ENCODE assay signal across 14 cellular contexts in genomic region chr1:24778141-24778540, GRCh38. TPM values are rescaled to one million over a fixed set of nuclear protein-coding genes. Genes with fewer than 3 reads are reported as not detected.
DNase-seq lines count a peak whose midpoint lies in the region; ATAC-seq, FAIRE-seq and TF ChIP-seq lines count a peak whose summit lies in the region.
"Had no signal": no experiment of that assay in that cellular context is flagged by ENCODE, and none has a peak within 500 bp of the region (broad histone marks: within the 10 kb centered on the region; RNA-seq: fewer than 3 reads in every experiment).

No MANE protein-coding gene starts in this region.

- 0 out of 2 replicates have a peak overlapping the region, but pooled peaks have one; percentile 41 for H3K27ac ChIP-seq in GM23248
- H3K27ac ChIP-seq in OCI-LY1 (ENCODE audit: low read depth, low read length, poor library complexity, severe bottlenecking): peak overlapping the region; percentile 77
- no peak overlapping the region for H3K27ac ChIP-seq in K562 (ENCODE audit: extremely low read depth, low read depth, low read length)
- peak overlapping the region in 3 of 4 donors; percentile 32 to 66 (median 51) for H3K27ac ChIP-seq in sigmoid colon
- H3K27ac ChIP-seq: BLaER1 treated with 17β-estradiol and CSF1 and Interleukin-3, amounts not matched to agents 10 nM and 100 nM had no signal

- H3K36me3 Mint-ChIP-seq in activated CD4-positive, alpha-beta T cell treated with anti-CD3 and anti-CD28 coated beads, Interleukin-2, amount 10 ng/mL, durations not matched to agents 24 days and 14 days (ENCODE audit: low read depth): no peaks in the 10 kb centered on the region
- H3K36me3 Mint-ChIP-seq: CD4-positive, CD25-positive, alpha-beta regulatory T cell had no signal

- CTCF ChIA-PET in K562 (lab: Yijun Ruan, JAX; ENCODE audit: low intra/inter-chr PET ratio): no interaction called here

- H3K27ac Mint-ChIP-seq in activated CD4-positive, alpha-beta T cell treated with anti-CD3 and anti-CD28 coated beads, Interleukin-2, amount 10 ng/mL, durations not matched to agents 24 days and 14 days: no peak overlapping the region
- H3K27ac Mint-ChIP-seq: CD4-positive, CD25-positive, alpha-beta regulatory T cell had no signal

- TF ChIP-seq POLR2A in K562 (conservative IDR thresholded peaks at IDR 0.05) (no peak), sigmoid colon (IDR thresholded peaks at IDR 0.05) (no peak)

- H3K4me1 ChIP-seq in GM23248 (ENCODE audit: insufficient read depth) (peaks cover 63% of the 10 kb centered on the region), OCI-LY1 (ENCODE audit: insufficient read depth, low read length, severe bottlenecking) (peaks cover 76% of the 10 kb centered on the region), K562 (replicated peaks in 1 of 2; ENCODE audit: control insufficient read depth in 2 of 2, insufficient read depth in 2 of 2, low read length in 2 of 2) (no peaks in the 10 kb centered on the region), sigmoid colon (peaks cover 0 to 69% (median 45%) of the 10 kb centered on the region in 4 donors)

- ATAC-seq in K562: no peak
- no peak for ATAC-seq in GM21723 (IDR thresholded peaks at IDR 0.05; ENCODE audit: unreplicated experiment)

- H3K9me2 ChIP-seq in GM23248 (ENCODE audit: insufficient read depth) (no peaks in the 10 kb centered on the region), OCI-LY1 (ENCODE audit: low read depth, low read length) (no peaks in the 10 kb centered on the region)

- H3K4me1 Mint-ChIP-seq in activated CD4-positive, alpha-beta T cell treated with anti-CD3 and anti-CD28 coated beads, Interleukin-2, amount 10 ng/mL, durations not matched to agents 24 days and 14 days: peaks cover 2% of the 10 kb centered on the region
- H3K4me1 Mint-ChIP-seq: CD4-positive, CD25-positive, alpha-beta regulatory T cell had no signal

- H3K4me2 ChIP-seq in GM23248 (ENCODE audit: unreplicated experiment) (peak overlapping the region; percentile 7), OCI-LY1 (ENCODE audit: low read length) (no peak overlapping the region), K562 (ENCODE audit: insufficient read depth, low read length) (no peak overlapping the region)

- no peak for FAIRE-seq in K562 (lab: Jason Lieb, UNC)
- FAIRE-seq: GM12891, H1, HTR-8/SVneo had no signal

- H3F3A ChIP-seq in GM23248 (ENCODE audit: insufficient read depth): peaks cover 93% of the 10 kb centered on the region
- H3F3A ChIP-seq in OCI-LY1 (ENCODE audit: insufficient read depth, low read length): no peaks in the 10 kb centered on the region

- H3K27me3 Mint-ChIP-seq in activated CD4-positive, alpha-beta T cell treated with anti-CD3 and anti-CD28 coated beads, Interleukin-2, amount 10 ng/mL, durations not matched to agents 24 days and 14 days: no peaks in the 10 kb centered on the region

- 53 to 56% methylated on average over 2 of the region's 2 CpGs for WGBS in GM23248 (ENCODE audit: low coverage in 1 of 2, low lambda C conversion rate in 2 of 2, missing lambda C conversion rate in 2 of 2), 2 experiments
- 42% methylated on average over 2 of the region's 2 CpGs for WGBS in K562 (ENCODE audit: insufficient coverage, low coverage, missing lambda C conversion rate)
- WGBS in sigmoid colon, 2 donors: 84 to 88% methylated on average over 2 of the region's 2 CpGs

- H3K4me3 Mint-ChIP-seq in activated CD4-positive, alpha-beta T cell treated with anti-CD3 and anti-CD28 coated beads, Interleukin-2, amount 10 ng/mL, durations not matched to agents 24 days and 14 days: no peak overlapping the region
- H3K4me3 Mint-ChIP-seq: CD4-positive, CD25-positive, alpha-beta regulatory T cell had no signal

- TF ChIP-seq RAD21 in K562 (CRISPR knock-in tag; conservative IDR thresholded peaks at IDR 0.05 in 1 of 2, IDR thresholded peaks at IDR 0.05 in 1 of 2): no peak

- no peak overlapping the region for H2AFZ ChIP-seq in GM23248
- no peak overlapping the region for H2AFZ ChIP-seq in OCI-LY1 (ENCODE audit: low read length)
- no peak overlapping the region for H2AFZ ChIP-seq in K562 (ENCODE audit: low read depth, low read length)

- peaks cover 4% of the 10 kb centered on the region for H3K9me1 ChIP-seq in K562 (ENCODE audit: control insufficient read depth, insufficient read depth, low read length)

- H3K79me2 ChIP-seq in GM23248 (ENCODE audit: insufficient read depth) (peaks cover 100% of the 10 kb centered on the region), OCI-LY1 (ENCODE audit: insufficient read depth, low read length) (peaks cover 95% of the 10 kb centered on the region), K562 (ENCODE audit: control insufficient read depth, insufficient read depth, low read length) (peaks cover 32% of the 10 kb centered on the region)

- TF ChIP-seq CTCF in OCI-LY1 (IDR thresholded peaks at IDR 0.05; ENCODE audit: low read length): no peak
- no peak for TF ChIP-seq CTCF in K562 (IDR thresholded peaks at IDR 0.05 in 2 of 3, conservative IDR thresholded peaks at IDR 0.05 in 1 of 3; ENCODE audit: insufficient read depth in 2 of 3, low read depth in 1 of 3, low read length in 3 of 3)
- no peak for TF ChIP-seq CTCF in sigmoid colon (IDR thresholded peaks at IDR 0.05)

- in situ Hi-C loops in GM23248 (cut with MboI): no loop called here
- in situ Hi-C loops in K562 (cut with MboI): no loop called here

- TF ChIP-seq EP300 in K562 (IDR thresholded peaks at IDR 0.05; ENCODE audit: low read length) (no peak), sigmoid colon (IDR thresholded peaks at IDR 0.05) (no peak)

- H3K36me3 ChIP-seq in GM23248 (ENCODE audit: low read depth) (peaks cover 34% of the 10 kb centered on the region), OCI-LY1 (ENCODE audit: insufficient read depth, low read length) (peaks cover 11% of the 10 kb centered on the region; the same call in 1 of the 2 replicates), K562 (ENCODE audit: control insufficient read depth, insufficient read depth, low read length) (no peaks in the 10 kb centered on the region), sigmoid colon (no peaks in the 10 kb centered on the region)
- H3K36me3 ChIP-seq: HAP-1 had no signal

- POLR2A ChIA-PET in K562 (lab: Yijun Ruan, JAX): interaction anchor here (3.9 kb wide), 1 partner anchor 12 kb away, joined by 24 read pairs; no protein-coding TSS in a partner anchor

- no peak overlapping the region for H3K9ac ChIP-seq in GM23248
- H3K9ac ChIP-seq in OCI-LY1 (ENCODE audit: low read length): no peak overlapping the region
- H3K9ac ChIP-seq in K562 (ENCODE audit: insufficient read depth in 1 of 2, low read depth in 2 of 2, low read length in 2 of 2): no peak overlapping the region
- H3K9ac ChIP-seq: BLaER1 treated with 17β-estradiol and CSF1 and Interleukin-3, amounts not matched to agents 10 nM and 100 nM had no signal

- H3K9me3 ChIP-seq in GM23248 (ENCODE audit: low read depth): no peaks in the 10 kb centered on the region
- H3K9me3 ChIP-seq in OCI-LY1 (ENCODE audit: low read length): no peaks in the 10 kb centered on the region
- no peaks in the 10 kb centered on the region for H3K9me3 ChIP-seq in K562 (replicated peaks; ENCODE audit: control insufficient read depth, insufficient read depth, low read depth, low read length)
- no peaks in the 10 kb centered on the region for H3K9me3 ChIP-seq in sigmoid colon
- H3K9me3 ChIP-seq: BLaER1 treated with 17β-estradiol and CSF1 and Interleukin-3, amounts not matched to agents 10 nM and 100 nM; HAP-1 had no signal

- no TSS peak for BruUV-seq in K562 (replicated peaks; lab: Mats Ljungman, UMichigan)

- no peaks in the 10 kb centered on the region for H3K9me3 Mint-ChIP-seq in activated CD4-positive, alpha-beta T cell treated with anti-CD3 and anti-CD28 coated beads, Interleukin-2, amount 10 ng/mL, durations not matched to agents 24 days and 14 days

- H3K4me3 ChIP-seq in GM23248: no peak overlapping the region
- no peak overlapping the region for H3K4me3 ChIP-seq in OCI-LY1 (ENCODE audit: low read depth, low read length, poor library complexity, severe bottlenecking)
- H3K4me3 ChIP-seq in K562: no peak overlapping the region
- H3K4me3 ChIP-seq in sigmoid colon: no peak overlapping the region
- H3K4me3 ChIP-seq: BLaER1 treated with 17β-estradiol and CSF1 and Interleukin-3, amounts not matched to agents 10 nM and 100 nM; HAP-1 had no signal

- H3K27me3 ChIP-seq in GM23248 (replicated peaks; ENCODE audit: insufficient read depth) (no peaks in the 10 kb centered on the region), OCI-LY1 (ENCODE audit: insufficient read depth, low read length) (no peaks in the 10 kb centered on the region), K562 (ENCODE audit: control insufficient read depth in 2 of 2, insufficient read depth in 2 of 2, low read length in 2 of 2) (no peaks in the 10 kb centered on the region), sigmoid colon (no peaks in the 10 kb centered on the region)
- H3K27me3 ChIP-seq: BLaER1 treated with 17β-estradiol and CSF1 and Interleukin-3, amounts not matched to agents 10 nM and 100 nM had no signal

- intact Hi-C loops in K562 (cut with micrococcal nuclease): no loop called here
- intact Hi-C loops in sigmoid colon (cut with DNase I): no loop called here
- intact Hi-C loops in activated CD4-positive, alpha-beta T cell treated with anti-CD3 and anti-CD28 coated beads, Interleukin-2, amount 10 ng/mL, durations not matched to agents 24 days and 14 days (cut with micrococcal nuclease): no loop called here

- no peak for DNase-seq in GM23248
- no peak for DNase-seq in K562 (ENCODE audit: extremely low read depth in 1 of 4, low spot score in 3 of 4)
- no peak for DNase-seq in sigmoid colon
- no peak for DNase-seq in NCI-H2107 (lab: John Stamatoyannopoulos, UW)
- DNase-seq in activated CD4-positive, alpha-beta T cell treated with anti-CD3 and anti-CD28 coated beads, Interleukin-2, amount 10 ng/mL, durations not matched to agents 24 days and 14 days: no peak
- DNase-seq: ACHN; CD4-positive, CD25-positive, alpha-beta regulatory T cell had no signal

- H4K20me1 ChIP-seq in GM23248 (ENCODE audit: insufficient read depth): peaks cover 77% of the 10 kb centered on the region
- no peaks in the 10 kb centered on the region for H4K20me1 ChIP-seq in OCI-LY1 (ENCODE audit: insufficient read depth, low read length)
- H4K20me1 ChIP-seq in K562 (replicated peaks; ENCODE audit: control insufficient read depth, insufficient read depth, low read length): no peaks in the 10 kb centered on the region

RNA-seq across cellular contexts. Expression of gene CLIC4, which starts 32.9 kb away (rescaled TPM):
- 1,589 and 1,665 TPM in 2 replicates for total RNA-seq in GM23248 (2014; rRNA removed; shearing (Covaris generic))
- polyA plus RNA-seq in GM23248 (2016; fragmentation: Nextera tagmentation; extraction: Ambion mirVana) (1,380 and 1,381 TPM in 2 replicates), K562 (2011; rRNA removed) (21.0 and 22.9 TPM in 2 replicates), K562 (2014; fragmentation: Illumina TruSeq; extraction: Trizol) (52.6 and 58.3 TPM in 2 replicates), K562 (2014; fragmentation: Nextera tagmentation; extraction: Ambion mirVana) (10 to 100 TPM; 16.0 to 18.9 TPM), K562 (2014; rRNA removed) (33.8 and 38.4 TPM in 2 replicates), sigmoid colon (10 to 100 TPM; 37.8 to 39.9 (median 37.9) TPM)
- 12.8 and 26.9 TPM in 2 replicates for total RNA-seq in K562 (2011; cell fraction: chromatin; rRNA removed; ENCODE audit: low replicate concordance)
- 9.8 and 13.6 TPM in 2 replicates for total RNA-seq in K562 (2011; cell fraction: nucleolus; rRNA removed)
- total RNA-seq in K562 (2011; cell fraction: nucleoplasm; rRNA removed): 20.3 and 22.9 TPM in 2 replicates
- total RNA-seq in K562 (2014; rRNA removed) (31.8 and 34.6 TPM in 2 replicates), K562 (2014; rRNA removed; fragmentation: Illumina TruSeq; extraction: Trizol) (58.3 and 71.7 TPM in 2 replicates), K562 (2015; rRNA removed; fragmentation: Illumina TruSeq; extraction: Trizol) (35.6 and 39.1 TPM in 2 replicates), K562 (2021) (64.5 and 67.5 TPM in 2 replicates), sigmoid colon (100 to 1,000 TPM; 334 to 443 (median 385) TPM)
- 7.4 and 14.6 TPM in 2 replicates for polyA plus RNA-seq in K562 (2011; cell fraction: cytosol; rRNA removed)
- polyA plus RNA-seq in K562 (2011; cell fraction: nucleus; rRNA removed): 6.9 and 12.6 TPM in 2 replicates
- 37.3 and 89.5 TPM in 2 replicates for polyA plus RNA-seq in K562 (2012)
- polyA minus RNA-seq in K562 (2011; rRNA and poly(A)+ RNA removed): 15.9 and 25.4 TPM in 2 replicates
- 13.6 and 16.5 TPM in 2 replicates for polyA minus RNA-seq in K562 (2011; cell fraction: cytosol; rRNA and poly(A)+ RNA removed)
- polyA minus RNA-seq in K562 (2011; cell fraction: nucleus; rRNA and poly(A)+ RNA removed): 8.1 and 16.3 TPM in 2 replicates
- 15.7 and 17.4 TPM in 2 replicates for total RNA-seq in activated CD4-positive, alpha-beta T cell treated with anti-CD3 and anti-CD28 coated beads, Interleukin-2, amount 10 ng/mL, durations not matched to agents 24 days and 14 days

Comparison
In these comparisons a context has a peak if more than half of its experiments do, and no peak if none do; other contexts are left out.
1. RNA of gene CLIC4, which starts 32.9 kb away (total RNA-seq): 1,589 to 1,665 TPM in GM23248 and 334 to 443 TPM in sigmoid colon; 9.8 to 71.7 TPM in K562 and 15.7 to 17.4 TPM in activated CD4-positive, alpha-beta T cell treated with anti-CD3 and anti-CD28 coated beads, Interleukin-2, amount 10 ng/mL, durations not matched to agents 24 days and 14 days; every median in the first group is over 4 times any median in the second.